21 cellular contexts compared by ENCODE assay signal in the genomic region with DNA sequence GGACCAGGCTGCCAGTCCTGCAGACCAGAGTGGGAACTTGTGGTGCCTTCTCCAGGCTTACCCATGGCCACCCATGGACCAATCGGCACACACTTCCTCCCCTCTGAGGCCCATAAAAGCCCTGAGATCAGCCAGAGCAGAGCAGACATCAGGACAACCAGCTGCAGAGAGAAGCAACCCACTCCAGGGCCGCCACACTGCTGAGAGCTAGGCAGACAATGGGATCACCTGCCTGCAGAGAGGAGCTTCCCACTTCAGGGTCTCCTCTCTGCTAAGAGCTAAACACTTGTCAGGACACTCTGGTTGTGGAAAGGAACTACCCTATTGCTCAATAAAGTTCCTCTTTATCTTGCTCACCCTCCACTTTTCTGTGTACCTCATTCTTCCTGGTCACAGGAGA. TPM values are rescaled to one million over a fixed set of nuclear protein-coding genes. Genes with fewer than 3 reads are reported as not detected.
DNase-seq lines count a peak whose midpoint lies in the region; ATAC-seq, FAIRE-seq and TF ChIP-seq lines count a peak whose summit lies in the region.
"Had no signal": no experiment of that assay in that cellular context is flagged by ENCODE, and none has a peak within 500 bp of the region (broad histone marks: within the 10 kb centered on the region; RNA-seq: fewer than 3 reads in every experiment).

No MANE protein-coding gene starts in this region.

- no peak for FAIRE-seq in K562 (lab: Jason Lieb, UNC)
- FAIRE-seq: GM12892, H54 had no signal

- TF ChIP-seq CTCF in K562 (IDR thresholded peaks at IDR 0.05 in 2 of 3, conservative IDR thresholded peaks at IDR 0.05 in 1 of 3; ENCODE audit: insufficient read depth in 2 of 3, low read depth in 1 of 3, low read length in 3 of 3), result no peak
- TF ChIP-seq CTCF in Peyer's patch (IDR thresholded peaks at IDR 0.05), result no peak

- intact Hi-C loops in K562 (cut with micrococcal nuclease), result no loop called here

- no peaks in the 10 kb centered on the region for H3K9me1 ChIP-seq in K562 (ENCODE audit: control insufficient read depth, insufficient read depth, low read length)

- H3K27ac ChIP-seq in K562 (ENCODE audit: extremely low read depth, low read depth, low read length), result no peak overlapping the region
- H3K27ac ChIP-seq in Peyer's patch, result no peak overlapping the region
- H3K27ac ChIP-seq: coronary artery, parathyroid adenoma, sigmoid colon, uterus, WERI-Rb-1 had no signal

- ATAC-seq in K562 (no peak; the same call in 2 of the 3 replicates), GM19035 (IDR thresholded peaks at IDR 0.05; ENCODE audit: unreplicated experiment) (no peak)

- H2AFZ ChIP-seq in K562 (ENCODE audit: low read depth, low read length), result peak overlapping the region; percentile 5; the same call in 1 of the 2 replicates
- H2AFZ ChIP-seq: parathyroid adenoma had no signal

- H3K9ac ChIP-seq in K562 (ENCODE audit: insufficient read depth in 1 of 2, low read depth in 2 of 2, low read length in 2 of 2), result no peak overlapping the region
- H3K9ac ChIP-seq: parathyroid adenoma had no signal

- POLR2A ChIA-PET in K562 (lab: Yijun Ruan, JAX), result interaction anchor here (0.8 kb wide), 1 partner anchor 904 kb away, joined by 4 read pairs; no protein-coding TSS in a partner anchor

- no peak for TF ChIP-seq POLR2A in K562 (conservative IDR thresholded peaks at IDR 0.05)
- TF ChIP-seq POLR2A in Peyer's patch (IDR thresholded peaks at IDR 0.05), result no peak

- peak; percentile 73 to 75 for DNase-seq in AML-193 (lab: John Stamatoyannopoulos, UW)
- peak; percentile 78 for DNase-seq in KBM-7
- DNase-seq in NOMO-1 treated with DMSO at 0.1 percent for 48 hours (lab: John Stamatoyannopoulos, UW; ENCODE audit: unreplicated experiment), result peak; percentile 61
- DNase-seq in K562 (ENCODE audit: extremely low read depth in 1 of 4, low spot score in 3 of 4), result no peak
- no peak for DNase-seq in activated CD4-positive, alpha-beta T cell treated with anti-CD3 and anti-CD28 coated beads, Interleukin-2, amount 50 U/mL, for 4 hours
- DNase-seq in DMS79 (lab: John Stamatoyannopoulos, UW), result no peak
- no peak for DNase-seq in Peyer's patch
- DNase-seq: activated CD8-positive, alpha-beta memory T cell treated with anti-CD3 and anti-CD28 coated beads, Interleukin-2, amount 50 U/mL, for 48 hours; activated gamma-delta T cell; CD4-positive, alpha-beta memory T cell; endodermal cell; mesendoderm; NCI-H1436; sigmoid colon; uterus; WERI-Rb-1 had no signal

- H3K4me1 ChIP-seq in K562 (replicated peaks in 1 of 2; ENCODE audit: control insufficient read depth in 2 of 2, insufficient read depth in 2 of 2, low read length in 2 of 2) (peaks cover 0 to 8% of the 10 kb centered on the region in 2 experiments; a peak in 2 of 5 replicates), Peyer's patch (no peaks in the 10 kb centered on the region)
- H3K4me1 ChIP-seq: parathyroid adenoma, sigmoid colon, uterus had no signal

- in situ Hi-C loops in KBM-7 (cut with MboI; ENCODE audit: low pct_unique_long_range_greater_than_20kb, low sequenced_read_pairs), result no loop called here
- in situ Hi-C loops in K562 (cut with MboI), result no loop called here

- H3K36me3 ChIP-seq in K562 (ENCODE audit: control insufficient read depth, insufficient read depth, low read length) (no peaks in the 10 kb centered on the region), Peyer's patch (no peaks in the 10 kb centered on the region)
- H3K36me3 ChIP-seq: sigmoid colon, uterus, WERI-Rb-1 had no signal

- no peaks in the 10 kb centered on the region for H3K79me2 ChIP-seq in K562 (ENCODE audit: control insufficient read depth, insufficient read depth, low read length)
- H3K79me2 ChIP-seq: parathyroid adenoma had no signal

- TF ChIP-seq EP300 in K562 (IDR thresholded peaks at IDR 0.05; ENCODE audit: low read length), result no peak

- H3K9me3 ChIP-seq in K562 (replicated peaks; ENCODE audit: control insufficient read depth, insufficient read depth, low read depth, low read length), result no peaks in the 10 kb centered on the region
- H3K9me3 ChIP-seq in Peyer's patch, result no peaks in the 10 kb centered on the region
- H3K9me3 ChIP-seq: sigmoid colon, uterus had no signal

- H3K4me2 ChIP-seq in K562 (ENCODE audit: insufficient read depth, low read length), result no peak overlapping the region

- TF ChIP-seq RAD21 in K562 (CRISPR knock-in tag; conservative IDR thresholded peaks at IDR 0.05 in 1 of 2, IDR thresholded peaks at IDR 0.05 in 1 of 2), result no peak

- H3K27me3 ChIP-seq in K562 (ENCODE audit: control insufficient read depth in 2 of 2, insufficient read depth in 2 of 2, low read length in 2 of 2) (no peaks in the 10 kb centered on the region), Peyer's patch (no peaks in the 10 kb centered on the region)
- H3K27me3 ChIP-seq: sigmoid colon, uterus had no signal

- no TSS peak for BruUV-seq in K562 (replicated peaks; lab: Mats Ljungman, UMichigan)

- WGBS in K562 (ENCODE audit: insufficient coverage, low coverage, missing lambda C conversion rate), result 8% methylated on average over 2 of the region's 2 CpGs

- no peaks in the 10 kb centered on the region for H4K20me1 ChIP-seq in K562 (replicated peaks; ENCODE audit: control insufficient read depth, insufficient read depth, low read length)

- H3K4me3 ChIP-seq in K562 (no peak overlapping the region), Peyer's patch (no peak overlapping the region)
- H3K4me3 ChIP-seq: coronary artery, sigmoid colon, uterus had no signal

- CTCF ChIA-PET in K562 (lab: Yijun Ruan, JAX; ENCODE audit: low intra/inter-chr PET ratio), result no interaction called here

TF ChIP-seq in K562, 482 proteins besides CTCF, POLR2A, EP300 and RAD21 (continues in another document):
- TF ChIP-seq CEBPB (tag; IDR thresholded peaks at IDR 0.05) (peak; percentile 74), BCOR (IDR thresholded peaks at IDR 0.05) (no peak), MIER1 (IDR thresholded peaks at IDR 0.05; ENCODE audit: low read depth) (no peak)

RNA-seq across cellular contexts. Expression of gene C7orf25, which starts 34.0 kb away (rescaled TPM):
- total RNA-seq in K562 (2011; cell fraction: chromatin; rRNA removed; ENCODE audit: low replicate concordance), result 6.8 and 19.1 TPM in 2 replicates
- 2.8 and 5.7 TPM in 2 replicates for total RNA-seq in K562 (2011; cell fraction: nucleolus; rRNA removed)
- total RNA-seq in K562 (2011; cell fraction: nucleoplasm; rRNA removed), result 5.9 and 12.0 TPM in 2 replicates
- 1.2 and 1.9 TPM in 2 replicates for total RNA-seq in K562 (2014; rRNA removed)
- total RNA-seq in K562 (2014; rRNA removed; fragmentation: Illumina TruSeq; extraction: Trizol), result 2.9 TPM in 2 replicates
- total RNA-seq in K562 (2015; rRNA removed; fragmentation: Illumina TruSeq; extraction: Trizol), result 2.0 and 2.3 TPM in 2 replicates
- 3.4 and 4.4 TPM in 2 replicates for total RNA-seq in K562 (2021)
- polyA plus RNA-seq in K562 (2011; rRNA removed), result 3.0 and 4.7 TPM in 2 replicates
- polyA plus RNA-seq in K562 (2011; cell fraction: cytosol; rRNA removed), result 1.4 and 2.1 TPM in 2 replicates
- 2.0 and 3.2 TPM in 2 replicates for polyA plus RNA-seq in K562 (2011; cell fraction: nucleus; rRNA removed)
- polyA plus RNA-seq in K562 (2012), result 2.2 and 3.1 TPM in 2 replicates
- 1.8 and 2.7 TPM in 2 replicates for polyA plus RNA-seq in K562 (2014; fragmentation: Illumina TruSeq; extraction: Trizol)
- 1 to 10 TPM; 1.3 to 1.9 TPM for polyA plus RNA-seq in K562 (2014; fragmentation: Nextera tagmentation; extraction: Ambion mirVana)
- 1.3 and 5.5 TPM in 2 replicates for polyA plus RNA-seq in K562 (2014; rRNA removed)
- polyA minus RNA-seq in K562 (2011; rRNA and poly(A)+ RNA removed), result 3.3 and 5.8 TPM in 2 replicates
- 0.55 and 1.4 TPM in 2 replicates for polyA minus RNA-seq in K562 (2011; cell fraction: cytosol; rRNA and poly(A)+ RNA removed)
- polyA minus RNA-seq in K562 (2011; cell fraction: nucleus; rRNA and poly(A)+ RNA removed), result 8.8 and 16.8 TPM in 2 replicates
- total RNA-seq in Peyer's patch, result 10 to 100 TPM in 3 of 4 donors, 1 to 10 TPM in 1; 8.3 to 15.1 (median 11.3) TPM

RNA-seq across cellular contexts. Expression of gene PSMA2, which starts 54.1 kb away (rescaled TPM):
- 16.0 and 45.2 TPM in 2 replicates for total RNA-seq in K562 (2011; cell fraction: chromatin; rRNA removed; ENCODE audit: low replicate concordance)
- 15.5 and 16.6 TPM in 2 replicates for total RNA-seq in K562 (2011; cell fraction: nucleolus; rRNA removed)
- total RNA-seq in K562 (2011; cell fraction: nucleoplasm; rRNA removed), result 32.4 and 41.8 TPM in 2 replicates
- 88.7 and 91.7 TPM in 2 replicates for total RNA-seq in K562 (2014; rRNA removed)
- 274 and 308 TPM in 2 replicates for total RNA-seq in K562 (2014; rRNA removed; fragmentation: Illumina TruSeq; extraction: Trizol)
- total RNA-seq in K562 (2015; rRNA removed; fragmentation: Illumina TruSeq; extraction: Trizol), result 149 and 162 TPM in 2 replicates
- 184 and 200 TPM in 2 replicates for total RNA-seq in K562 (2021)
- polyA plus RNA-seq in K562 (2011; rRNA removed), result 291 and 412 TPM in 2 replicates
- polyA plus RNA-seq in K562 (2011; cell fraction: cytosol; rRNA removed), result 71.1 and 145 TPM in 2 replicates
- 26.1 and 65.3 TPM in 2 replicates for polyA plus RNA-seq in K562 (2011; cell fraction: nucleus; rRNA removed)
- 198 and 258 TPM in 2 replicates for polyA plus RNA-seq in K562 (2012)
- polyA plus RNA-seq in K562 (2014; fragmentation: Illumina TruSeq; extraction: Trizol), result 145 and 154 TPM in 2 replicates
- 1,000 to 10,000 TPM in 1 of 2 experiments, 100 to 1,000 TPM in 1; 887 to 1,070 TPM for polyA plus RNA-seq in K562 (2014; fragmentation: Nextera tagmentation; extraction: Ambion mirVana)
- 174 and 213 TPM in 2 replicates for polyA plus RNA-seq in K562 (2014; rRNA removed)
- 94.8 and 103 TPM in 2 replicates for polyA minus RNA-seq in K562 (2011; rRNA and poly(A)+ RNA removed)
- polyA minus RNA-seq in K562 (2011; cell fraction: cytosol; rRNA and poly(A)+ RNA removed), result 52.1 and 55.2 TPM in 2 replicates
- polyA minus RNA-seq in K562 (2011; cell fraction: nucleus; rRNA and poly(A)+ RNA removed), result 12.5 and 19.8 TPM in 2 replicates
- total RNA-seq in Peyer's patch, result 10 to 100 TPM; 28.1 to 66.8 (median 55.8) TPM

RNA-seq across cellular contexts. Expression of gene MRPL32, which starts 54.3 kb away (rescaled TPM):
- total RNA-seq in K562 (2011; cell fraction: chromatin; rRNA removed; ENCODE audit: low replicate concordance), result 39.3 and 104 TPM in 2 replicates
- total RNA-seq in K562 (2011; cell fraction: nucleolus; rRNA removed), result 27.3 and 33.6 TPM in 2 replicates
- 59.0 and 64.3 TPM in 2 replicates for total RNA-seq in K562 (2011; cell fraction: nucleoplasm; rRNA removed)
- total RNA-seq in K562 (2014; rRNA removed) (104 and 111 TPM in 2 replicates), K562 (2014; rRNA removed; fragmentation: Illumina TruSeq; extraction: Trizol) (138 and 139 TPM in 2 replicates), K562 (2015; rRNA removed; fragmentation: Illumina TruSeq; extraction: Trizol) (109 and 120 TPM in 2 replicates), K562 (2021) (75.5 and 86.0 TPM in 2 replicates), Peyer's patch (10 to 100 TPM; 27.8 to 46.2 (median 30.7) TPM)
- polyA plus RNA-seq in K562 (2011; rRNA removed) (95.4 and 113 TPM in 2 replicates), K562 (2014; fragmentation: Illumina TruSeq; extraction: Trizol) (134 and 140 TPM in 2 replicates), K562 (2014; fragmentation: Nextera tagmentation; extraction: Ambion mirVana) (100 to 1,000 TPM; 341 to 351 TPM), K562 (2014; rRNA removed) (145 and 162 TPM in 2 replicates)
- 38.5 and 52.8 TPM in 2 replicates for polyA plus RNA-seq in K562 (2011; cell fraction: cytosol; rRNA removed)
- 86.8 and 172 TPM in 2 replicates for polyA plus RNA-seq in K562 (2011; cell fraction: nucleus; rRNA removed)
- polyA plus RNA-seq in K562 (2012), result 48.6 and 76.2 TPM in 2 replicates
- polyA minus RNA-seq in K562 (2011; rRNA and poly(A)+ RNA removed), result 44.0 and 49.0 TPM in 2 replicates
- 16.0 and 20.2 TPM in 2 replicates for polyA minus RNA-seq in K562 (2011; cell fraction: cytosol; rRNA and poly(A)+ RNA removed)
- polyA minus RNA-seq in K562 (2011; cell fraction: nucleus; rRNA and poly(A)+ RNA removed), result 22.1 and 46.5 TPM in 2 replicates

Comparison
In these comparisons a context has a peak if more than half of its experiments do, and no peak if none do; other contexts are left out.
1. DNase-seq: peak in AML-193 (2 of 2), KBM-7 (single experiment) and NOMO-1 treated with DMSO at 0.1 percent for 48 hours (single experiment); none in K562 (0 of 4), activated CD4-positive, alpha-beta T cell treated with anti-CD3 and anti-CD28 coated beads, Interleukin-2, amount 50 U/mL, for 4 hours (0 of 2), DMS79 (single experiment) and Peyer's patch (0 of 3).